ENCODE assay signal across 1 cellular context in the genomic region with DNA sequence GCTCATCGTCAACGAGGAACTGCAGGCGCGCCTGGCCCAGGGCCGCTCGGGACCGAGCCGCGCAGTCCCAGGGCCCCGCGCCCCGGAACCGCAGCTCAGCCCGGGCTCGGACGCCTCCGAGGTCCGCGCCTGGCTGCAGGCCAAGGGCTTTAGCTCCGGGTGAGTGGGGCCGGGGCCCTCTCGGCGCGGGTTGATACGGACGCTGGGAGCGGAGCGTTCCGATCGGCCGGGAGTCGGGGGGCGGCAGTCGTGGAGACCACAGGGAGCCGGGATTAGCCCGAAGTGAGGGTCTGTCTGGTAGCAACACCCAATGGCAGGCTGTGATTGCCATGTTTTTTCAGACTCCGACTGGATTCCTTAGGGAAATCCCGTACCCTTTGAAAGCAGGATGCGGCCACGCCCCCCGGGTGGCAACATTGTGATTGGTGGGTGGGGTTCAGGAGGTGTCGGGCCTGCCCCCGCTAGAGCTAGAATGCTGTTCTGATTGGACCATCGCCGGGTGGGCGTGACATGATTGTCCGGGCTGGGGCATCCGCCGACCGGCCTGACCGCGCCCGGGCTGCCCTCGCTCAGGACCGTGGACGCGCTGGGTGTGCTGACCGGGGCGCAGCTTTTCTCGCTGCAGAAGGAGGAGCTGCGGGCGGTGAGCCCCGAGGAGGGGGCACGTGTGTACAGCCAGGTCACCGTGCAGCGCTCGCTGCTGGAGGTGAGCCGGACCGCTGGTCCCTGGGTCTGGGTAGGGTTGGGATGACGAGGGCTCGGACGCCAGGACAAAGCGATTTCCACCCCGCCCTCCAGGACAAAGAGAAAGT.
TF ChIP-seq lines count a peak whose summit lies in the region.

No MANE protein-coding gene starts in this region.

TF ChIP-seq in GM23338, 12 proteins besides CTCF, POLR2A, EP300 and RAD21 (continued from another document):
- TF ChIP-seq, protein P1, sequence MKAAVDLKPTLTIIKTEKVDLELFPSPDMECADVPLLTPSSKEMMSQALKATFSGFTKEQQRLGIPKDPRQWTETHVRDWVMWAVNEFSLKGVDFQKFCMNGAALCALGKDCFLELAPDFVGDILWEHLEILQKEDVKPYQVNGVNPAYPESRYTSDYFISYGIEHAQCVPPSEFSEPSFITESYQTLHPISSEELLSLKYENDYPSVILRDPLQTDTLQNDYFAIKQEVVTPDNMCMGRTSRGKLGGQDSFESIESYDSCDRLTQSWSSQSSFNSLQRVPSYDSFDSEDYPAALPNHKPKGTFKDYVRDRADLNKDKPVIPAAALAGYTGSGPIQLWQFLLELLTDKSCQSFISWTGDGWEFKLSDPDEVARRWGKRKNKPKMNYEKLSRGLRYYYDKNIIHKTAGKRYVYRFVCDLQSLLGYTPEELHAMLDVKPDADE (IDR thresholded peaks at IDR 0.05): 0 out of 2 replicates have a peak, but pooled peaks have one; percentile 9
